In the genomic region with DNA sequence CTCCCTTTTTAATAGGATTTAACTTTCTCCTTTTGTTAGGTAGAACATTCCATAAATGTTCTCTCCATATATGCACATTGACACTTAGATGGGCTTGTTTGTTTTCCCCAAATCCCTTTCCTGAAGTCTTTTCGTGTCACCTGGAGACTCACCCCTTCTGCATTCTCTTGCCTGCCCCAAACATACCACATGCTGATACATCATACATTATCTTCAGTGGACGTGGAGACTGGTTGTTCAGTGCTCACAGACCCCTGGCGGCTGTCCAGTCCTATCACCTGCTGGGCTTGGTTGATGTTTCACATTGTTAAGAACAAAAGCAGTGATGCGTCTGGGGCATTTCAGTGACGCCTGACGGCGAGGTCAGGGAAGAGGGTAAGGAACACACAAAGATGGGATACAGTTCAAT, we compare ENCODE assay signal across 11 cellular contexts. TPM values are rescaled to one million over a fixed set of nuclear protein-coding genes. Genes with fewer than 3 reads are reported as not detected.
DNase-seq lines count a peak whose midpoint lies in the region; ATAC-seq, FAIRE-seq and TF ChIP-seq lines count a peak whose summit lies in the region.
"Had no signal": no experiment of that assay in that cellular context is flagged by ENCODE, and none has a peak within 500 bp of the region (broad histone marks: within the 10 kb centered on the region; RNA-seq: fewer than 3 reads in every experiment).

No MANE protein-coding gene starts in this region.

- peaks cover 2% of the 10 kb centered on the region for H3K27me3 ChIP-seq in bronchial epithelial cell (ENCODE audit: control insufficient read depth, insufficient read depth, low read length)
- H3K27me3 ChIP-seq: gastrocnemius medialis had no signal

- no peak for TF ChIP-seq CTCF in bronchial epithelial cell (IDR thresholded peaks at IDR 0.05; ENCODE audit: insufficient read depth, low read length, severe bottlenecking)
- TF ChIP-seq CTCF in retinal pigment epithelial cell (conservative IDR thresholded peaks at IDR 0.05; ENCODE audit: low read depth, low read length), result peak; percentile 15

- DNase-seq in NCI-H1436 (lab: John Stamatoyannopoulos, UW) (peak; percentile 50), NCI-H1436 treated with DMSO at 0.1 percent for 48 hours (lab: John Stamatoyannopoulos, UW) (no peak), NCI-H2081 treated with DMSO at 0.1 percent for 48 hours (lab: John Stamatoyannopoulos, UW) (peak; percentile 91), bronchial epithelial cell (ENCODE audit: low read depth) (peak; percentile 51), retinal pigment epithelial cell (ENCODE audit: low read depth) (peak; percentile 70), cortex of kidney (lab: John Stamatoyannopoulos, UW) (no peak), AML-193 (lab: John Stamatoyannopoulos, UW) (no peak)
- DNase-seq: activated T-cell treated with anti-CD3 and anti-CD28 coated beads, Interleukin-2, amount 50 U/mL, for 1 hour; gastrocnemius medialis; NCI-H1694 treated with DMSO at 0.1 percent for 48 hours had no signal

- H3K36me3 ChIP-seq in bronchial epithelial cell (ENCODE audit: control insufficient read depth, insufficient read depth, low read length), result no peaks in the 10 kb centered on the region
- H3K36me3 ChIP-seq: gastrocnemius medialis had no signal

- no peak overlapping the region for H3K4me3 ChIP-seq in bronchial epithelial cell (ENCODE audit: low read depth, low read length)
- no peak overlapping the region for H3K4me3 ChIP-seq in retinal pigment epithelial cell (ENCODE audit: low read length)

- no peak for ATAC-seq in activated CD4-positive, CD25-positive, alpha-beta regulatory T cell treated with anti-CD3 and anti-CD28 coated beads, Interleukin-2, amount 50 U/mL, for 24 hours
- ATAC-seq: gastrocnemius medialis had no signal

- FAIRE-seq in bronchial epithelial cell (lab: Jason Lieb, UNC), result no peak

RNA-seq across cellular contexts. Expression of gene FMOD, which starts 22.2 kb away (rescaled TPM):
- 0.26 TPM in 1 of 2 replicates, not detected in the other for total RNA-seq in bronchial epithelial cell

RNA-seq across cellular contexts. Expression of gene BTG2, which starts 23.4 kb away (rescaled TPM):
- total RNA-seq in bronchial epithelial cell, result 12.9 and 25.9 TPM in 2 replicates

Comparison
In these comparisons a context has a peak if more than half of its experiments do, and no peak if none do; other contexts are left out.
1. DNase-seq: peak in NCI-H1436 (single experiment), NCI-H2081 treated with DMSO at 0.1 percent for 48 hours (single experiment), bronchial epithelial cell (single experiment) and retinal pigment epithelial cell (single experiment); none in NCI-H1436 treated with DMSO at 0.1 percent for 48 hours (single experiment), cortex of kidney (single experiment) and AML-193 (0 of 2).